13 cellular contexts compared by ENCODE assay signal in genomic region chr2:28662044-28662443, GRCh38.
DNase-seq lines count a peak whose midpoint lies in the region; ATAC-seq lines count a peak whose summit lies in the region.
"Had no signal": no experiment of that assay in that cellular context is flagged by ENCODE, and none has a peak within 500 bp of the region (broad histone marks: within the 10 kb centered on the region; RNA-seq: fewer than 3 reads in every experiment).

No MANE protein-coding gene starts in this region.

- peak overlapping the region; percentile 5 for H3K27ac ChIP-seq in angular gyrus (ENCODE audit: low read depth, low read length)
- H3K27ac ChIP-seq in right cardiac atrium (ENCODE audit: low read length): peak overlapping the region; percentile 54
- H3K27ac ChIP-seq in skin epidermis: peak overlapping the region in 17 of 21 experiments; percentile 6 to 74 (median 40)

- no peaks in the 10 kb centered on the region for H3K9me3 ChIP-seq in right cardiac atrium (ENCODE audit: control insufficient read depth, low read length)

- intact Hi-C loops in right cardiac atrium (cut with DNase I): loop anchor here in 2 of 4 donors (2.0 to 10.0 kb wide), 3 partner anchors 67 to 91 kb away; partner anchors contain the start of gene PPP1CB (in 1 of the 2)

- no peak overlapping the region for H3K4me3 ChIP-seq in right cardiac atrium (ENCODE audit: low read length)
- H3K4me3 ChIP-seq in skin epidermis: no peak overlapping the region

- peak; percentile 30 for DNase-seq in ELR (ENCODE audit: low read depth)
- peak in 1 of 3 donors; percentile 57 for DNase-seq in right cardiac atrium
- DNase-seq in SKM-1 (lab: John Stamatoyannopoulos, UW; ENCODE audit: unreplicated experiment): no peak
- no peak for DNase-seq in DMS 273 (lab: John Stamatoyannopoulos, UW; ENCODE audit: unreplicated experiment)
- no peak for DNase-seq in occipital lobe (lab: John Stamatoyannopoulos, UW)
- DNase-seq: activated CD4-positive, alpha-beta T cell treated with anti-CD3 and anti-CD28 coated beads for 4 hours; activated gamma-delta T cell; KBM-7; naive B cell; stimulated activated naive CD4-positive, alpha-beta T cell treated with Interleukin-2 at 50 U/mL for 16 hours had no signal

- peaks cover 10% of the 10 kb centered on the region for H3K4me1 ChIP-seq in right cardiac atrium (ENCODE audit: control insufficient read depth, insufficient read depth, low read length)

- H3K27me3 ChIP-seq in right cardiac atrium (ENCODE audit: control insufficient read depth, insufficient read depth): no peaks in the 10 kb centered on the region

- 61% methylated on average over 1 of the region's 1 CpG for WGBS in right cardiac atrium

- ATAC-seq in right cardiac atrium (no peak), HG03565 (IDR thresholded peaks at IDR 0.05; ENCODE audit: unreplicated experiment) (no peak)
